Comparison of ENCODE assay signal across 9 cellular contexts in genomic region chr16:58501242-58502131, GRCh38. TPM values are rescaled to one million over a fixed set of nuclear protein-coding genes. Genes with fewer than 3 reads are reported as not detected.
DNase-seq lines count a peak whose midpoint lies in the region; ATAC-seq and TF ChIP-seq lines count a peak whose summit lies in the region.
"Had no signal": no experiment of that assay in that cellular context is flagged by ENCODE, and none has a peak within 500 bp of the region (broad histone marks: within the 10 kb centered on the region; RNA-seq: fewer than 3 reads in every experiment).

No MANE protein-coding gene starts in this region.

- H3K4me3 ChIP-seq in muscle layer of duodenum (ENCODE audit: low read depth in 1 of 2, low read length in 2 of 2) (peak overlapping the region; percentile 7 to 58), thoracic aorta (peak overlapping the region; percentile 41)

- H3K9me3 ChIP-seq in muscle layer of duodenum (ENCODE audit: control insufficient read depth in 1 of 2, low read length in 2 of 2) (no peaks in the 10 kb centered on the region), thoracic aorta (no peaks in the 10 kb centered on the region)

- no peaks in the 10 kb centered on the region for H3K36me3 ChIP-seq in muscle layer of duodenum (ENCODE audit: control insufficient read depth in 1 of 2, insufficient read depth in 2 of 2, low read length in 2 of 2)
- H3K36me3 ChIP-seq in thoracic aorta, result no peaks in the 10 kb centered on the region

- H3K4me1 Mint-ChIP-seq in endothelial cell (ENCODE audit: unreplicated experiment), result peaks cover 2% of the 10 kb centered on the region

- in situ Hi-C loops in KBM-7 (cut with MboI; ENCODE audit: low pct_unique_long_range_greater_than_20kb, low sequenced_read_pairs), result no loop called here

- no peak for TF ChIP-seq CTCF in endothelial cell (IDR thresholded peaks at IDR 0.05; ENCODE audit: unreplicated experiment)
- no peak for TF ChIP-seq CTCF in thoracic aorta (IDR thresholded peaks at IDR 0.05)

- ATAC-seq in activated CD4-positive, CD25-positive, alpha-beta regulatory T cell treated with anti-CD3 and anti-CD28 coated beads, Interleukin-2, amount 50 U/mL, for 24 hours, result peak; percentile 36 to 48
- ATAC-seq in thoracic aorta (ENCODE audit: insufficient number of reproducible peaks, low FRiP score, low read depth), result no peak
- ATAC-seq in GM19035 (IDR thresholded peaks at IDR 0.05; ENCODE audit: unreplicated experiment), result no peak

- peak overlapping the region; percentile 83 for H3K4me3 Mint-ChIP-seq in endothelial cell (ENCODE audit: unreplicated experiment)

- peaks cover 3% of the 10 kb centered on the region for H3K36me3 Mint-ChIP-seq in endothelial cell (ENCODE audit: low read depth, unreplicated experiment)

- H3K9me3 Mint-ChIP-seq in endothelial cell (ENCODE audit: unreplicated experiment), result no peaks in the 10 kb centered on the region

- no peak overlapping the region for H3K27ac Mint-ChIP-seq in endothelial cell (ENCODE audit: unreplicated experiment)

- peaks cover 17% of the 10 kb centered on the region for H3K27me3 Mint-ChIP-seq in endothelial cell (ENCODE audit: unreplicated experiment)

- H3K27me3 ChIP-seq in muscle layer of duodenum (ENCODE audit: low read depth, low read length) (peaks cover 24% of the 10 kb centered on the region), thoracic aorta (replicated peaks; ENCODE audit: insufficient read depth) (no peaks in the 10 kb centered on the region)

- H3K4me1 ChIP-seq in muscle layer of duodenum (ENCODE audit: control insufficient read depth in 1 of 2, insufficient read depth in 2 of 2, low read length in 2 of 2) (peaks cover 0 to 22% of the 10 kb centered on the region in 2 donors), thoracic aorta (ENCODE audit: control insufficient read depth in 1 of 2, low read depth in 2 of 2) (peaks cover 3 to 16% of the 10 kb centered on the region in 2 donors)

- no peak for DNase-seq in activated CD4-positive, CD25-positive, alpha-beta regulatory T cell (lab: John Stamatoyannopoulos, UW)
- peak; percentile 40 to 59 for DNase-seq in activated CD4-positive, alpha-beta T cell treated with anti-CD3 and anti-CD28 coated beads, Interleukin-2, amount 50 U/mL, for 48 hours
- DNase-seq in endothelial cell (ENCODE audit: low spot score) (peak; percentile 51), thoracic aorta (ENCODE audit: low spot score) (no peak), KBM-7 (no peak)
- DNase-seq: DND-41 had no signal

- H3K27ac ChIP-seq in muscle layer of duodenum (ENCODE audit: low read length), result no peak overlapping the region
- H3K27ac ChIP-seq in thoracic aorta, result no peak overlapping the region

RNA-seq across cellular contexts. Expression of gene NDRG4, which starts 1.5 kb away (rescaled TPM):
- total RNA-seq in endothelial cell (ENCODE audit: unreplicated experiment), result 5.9 TPM
- 10 to 100 TPM in 1 of 2 donors, 1 to 10 TPM in 1; 2.2 to 11.0 TPM for total RNA-seq in thoracic aorta

RNA-seq across cellular contexts. Expression of gene SETD6, which starts 13.8 kb away (rescaled TPM):
- 7.9 TPM for total RNA-seq in endothelial cell (ENCODE audit: unreplicated experiment)
- 10 to 100 TPM; 19.2 to 47.3 TPM for total RNA-seq in thoracic aorta

Comparison
In these comparisons a context has a peak if more than half of its experiments do, and no peak if none do; other contexts are left out.
1. ATAC-seq: peak in activated CD4-positive, CD25-positive, alpha-beta regulatory T cell treated with anti-CD3 and anti-CD28 coated beads, Interleukin-2, amount 50 U/mL, for 24 hours (2 of 2); none in thoracic aorta (single experiment) and GM19035 (single experiment).
2. DNase-seq: peak in activated CD4-positive, alpha-beta T cell treated with anti-CD3 and anti-CD28 coated beads, Interleukin-2, amount 50 U/mL, for 48 hours (2 of 2) and endothelial cell (single experiment); none in activated CD4-positive, CD25-positive, alpha-beta regulatory T cell (0 of 4), thoracic aorta (single experiment) and KBM-7 (single experiment).